In genomic region chr1:16151200-16151708, GRCh38 we compare ENCODE assay signal across 11 cellular contexts. TPM values are rescaled to one million over a fixed set of nuclear protein-coding genes. Genes with fewer than 3 reads are reported as not detected.
A peak's percentile ranks its signal among the peaks of the same experiment; 100 is the strongest.
DNase-seq lines count a peak whose midpoint lies in the region; ATAC-seq and TF ChIP-seq lines count a peak whose summit lies in the region.
"Had no signal": no experiment of that assay in that cellular context is flagged by ENCODE, and none has a peak within 500 bp of the region (broad histone marks: within the 10 kb centered on the region; RNA-seq: fewer than 3 reads in every experiment).

No MANE protein-coding gene starts in this region.

- POLR2A ChIA-PET in CD8-positive, alpha-beta memory T cell (lab: Charles Lee), result no interaction called here

- no peak for TF ChIP-seq CTCF in RWPE2 (IDR thresholded peaks at IDR 0.05; ENCODE audit: poor library complexity, severe bottlenecking)
- TF ChIP-seq CTCF in fibroblast of villous mesenchyme (IDR thresholded peaks at IDR 0.05; ENCODE audit: insufficient read depth, low read depth, low read length), result peak; percentile 16
- TF ChIP-seq CTCF in thyroid gland (IDR thresholded peaks at IDR 0.05), result no peak

- H3K9me3 ChIP-seq in RWPE2 (ENCODE audit: severe bottlenecking), result no peaks in the 10 kb centered on the region
- no peaks in the 10 kb centered on the region for H3K9me3 ChIP-seq in thyroid gland
- no peaks in the 10 kb centered on the region for H3K9me3 ChIP-seq in CD8-positive, alpha-beta memory T cell (ENCODE audit: low read length)
- H3K9me3 ChIP-seq: mucosa of descending colon had no signal

- 44 to 63% methylated on average over 5 of the region's 7 CpGs for WGBS in thyroid gland, 2 donors

- H3K4me1 ChIP-seq in RWPE2 (ENCODE audit: insufficient read depth, poor library complexity, severe bottlenecking), result peaks cover 55% of the 10 kb centered on the region
- peaks cover 59 to 66% of the 10 kb centered on the region in 2 donors for H3K4me1 ChIP-seq in thyroid gland
- peaks cover 44% of the 10 kb centered on the region for H3K4me1 ChIP-seq in CD8-positive, alpha-beta memory T cell (ENCODE audit: insufficient read depth, low read length)

- no peak for TF ChIP-seq POLR2A in thyroid gland (IDR thresholded peaks at IDR 0.05)

- H3K27me3 ChIP-seq in RWPE2 (ENCODE audit: insufficient read depth, poor library complexity, severe bottlenecking), result no peaks in the 10 kb centered on the region
- no peaks in the 10 kb centered on the region for H3K27me3 ChIP-seq in thyroid gland
- H3K27me3 ChIP-seq in CD8-positive, alpha-beta memory T cell (ENCODE audit: insufficient read depth, low read length, poor library complexity, severe bottlenecking), result peaks cover 33% of the 10 kb centered on the region

- peaks cover 1 to 20% (median 8%) of the 10 kb centered on the region in 3 donors for H3K4me1 Mint-ChIP-seq in CD8-positive, alpha-beta memory T cell

- H3K36me3 Mint-ChIP-seq in CD8-positive, alpha-beta memory T cell, result no peaks in the 10 kb centered on the region
- H3K36me3 Mint-ChIP-seq: activated naive CD8-positive, alpha-beta T cell had no signal

- H3K4me3 Mint-ChIP-seq in CD8-positive, alpha-beta memory T cell, result no peak overlapping the region
- H3K4me3 Mint-ChIP-seq: activated naive CD8-positive, alpha-beta T cell had no signal

- H3K36me3 ChIP-seq in RWPE2 (ENCODE audit: low read depth), result peaks cover 89% of the 10 kb centered on the region
- H3K36me3 ChIP-seq in thyroid gland, result peaks cover 16 to 17% of the 10 kb centered on the region in 2 donors
- no peaks in the 10 kb centered on the region for H3K36me3 ChIP-seq in CD8-positive, alpha-beta memory T cell (ENCODE audit: insufficient read depth, low read length)

- peak overlapping the region; percentile 99 for H3K27ac ChIP-seq in RWPE2 (ENCODE audit: poor library complexity, severe bottlenecking)
- H3K27ac ChIP-seq in thyroid gland, result peak overlapping the region; percentile 85 to 90 (median 90)
- no peak overlapping the region for H3K27ac ChIP-seq in CD8-positive, alpha-beta memory T cell (ENCODE audit: low read depth, low read length)

- DNase-seq in NCI-H1092 treated with DMSO at 0.1 percent for 48 hours (lab: John Stamatoyannopoulos, UW) (peak; percentile 60), NCI-H1092 (lab: John Stamatoyannopoulos, UW) (no peak), RWPE2 (ENCODE audit: low spot score) (no peak), fibroblast of villous mesenchyme (ENCODE audit: low read depth) (peak; percentile 69), thyroid gland (peak; percentile 69 to 71), HPDE6-E6E7 (ENCODE audit: extremely low spot score) (no peak), cerebellar cortex (ENCODE audit: low spot score) (no peak)
- DNase-seq in CD8-positive, alpha-beta memory T cell, result no peak
- DNase-seq: NCI-H446 treated with DMSO at 0.1 percent for 48 hours had no signal

- intact Hi-C loops in thyroid gland (cut with DNase I), result no loop called here

- H3K27me3 Mint-ChIP-seq in CD8-positive, alpha-beta memory T cell, result peaks cover 14 to 15% of the 10 kb centered on the region in 2 donors

- H3K4me3 ChIP-seq in RWPE2 (ENCODE audit: severe bottlenecking), result peak overlapping the region; percentile 68
- H3K4me3 ChIP-seq in fibroblast of villous mesenchyme (ENCODE audit: low read depth, low read length), result peak overlapping the region; percentile 32
- peak overlapping the region in 1 of 3 donors; percentile 56 for H3K4me3 ChIP-seq in thyroid gland (replicated peaks in 1 of 3)
- no peak overlapping the region for H3K4me3 ChIP-seq in CD8-positive, alpha-beta memory T cell (ENCODE audit: low read length)
- H3K4me3 ChIP-seq: mucosa of descending colon had no signal

- peak overlapping the region in 1 of 8 donors; percentile 33 for H3K27ac Mint-ChIP-seq in CD8-positive, alpha-beta memory T cell
- H3K27ac Mint-ChIP-seq: activated naive CD8-positive, alpha-beta T cell had no signal

- CTCF ChIA-PET in CD8-positive, alpha-beta memory T cell (lab: Charles Lee), result no interaction called here

- H3K9me3 Mint-ChIP-seq in CD8-positive, alpha-beta memory T cell, result no peaks in the 10 kb centered on the region

- no peak for ATAC-seq in RWPE2 (ENCODE audit: low read depth)
- ATAC-seq: mucosa of descending colon had no signal

RNA-seq across cellular contexts. Expression of gene EPHA2, which starts 4.6 kb away (rescaled TPM):
- total RNA-seq in fibroblast of villous mesenchyme (47.0 and 104 TPM in 2 replicates), thyroid gland (10 to 100 TPM; 22.3 to 53.2 (median 29.3) TPM)
- total RNA-seq in CD8-positive, alpha-beta memory T cell, result not detected
- not detected for polyA plus RNA-seq in CD8-positive, alpha-beta memory T cell

Comparison
In these comparisons a context has a peak if more than half of its experiments do, and no peak if none do; other contexts are left out.
1. DNase-seq: peak in NCI-H1092 treated with DMSO at 0.1 percent for 48 hours (single experiment), fibroblast of villous mesenchyme (single experiment) and thyroid gland (2 of 2); none in NCI-H1092 (single experiment), RWPE2 (single experiment), HPDE6-E6E7 (single experiment), CD8-positive, alpha-beta memory T cell (0 of 5) and cerebellar cortex (single experiment).
2. RNA of gene EPHA2, which starts 4.6 kb away (total RNA-seq): 47.0 to 104 TPM in fibroblast of villous mesenchyme and 22.3 to 53.2 TPM in thyroid gland; not detected in CD8-positive, alpha-beta memory T cell; every median in the first group is over 10 times any median in the second.